In the genomic region with DNA sequence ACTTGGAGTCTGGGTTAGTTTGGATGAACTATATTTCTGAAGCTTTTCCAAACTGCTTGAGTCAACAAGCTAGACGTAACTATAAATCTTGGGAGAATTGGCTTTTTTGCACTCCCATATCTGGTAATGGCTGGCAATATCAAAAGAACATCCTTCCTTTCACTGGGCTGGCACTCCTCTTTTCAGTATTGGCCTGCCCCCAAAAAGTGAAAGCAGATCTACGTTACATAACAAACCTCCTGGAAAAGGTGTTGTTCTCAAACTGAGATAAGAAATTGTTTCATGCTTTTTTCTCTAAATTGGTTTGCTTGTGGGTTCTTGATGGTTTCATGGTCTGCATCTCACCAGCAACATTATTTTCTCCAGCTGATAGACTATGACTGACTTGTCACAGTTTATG, we compare ENCODE assay signal across 12 cellular contexts.
"Had no signal": no experiment of that assay in that cellular context is flagged by ENCODE, and none has a peak within 500 bp of the region (broad histone marks: within the 10 kb centered on the region; RNA-seq: fewer than 3 reads in every experiment).

No MANE protein-coding gene starts in this region.

- DNase-seq: colonic mucosa; dermis blood vessel endothelial cell; endodermal cell; erythroblast; foreskin keratinocyte; mucosa of descending colon; naive thymus-derived CD8-positive, alpha-beta T cell; nucleus accumbens; pancreas; right cardiac atrium; stimulated activated CD4-positive, alpha-beta T cell treated with anti-CD3 and anti-CD28 coated beads, Interleukin-2, amount 100 ng/mL, for 48 hours; stimulated activated naive CD4-positive, alpha-beta T cell treated with Interleukin-2 at 50 U/mL for 16 hours had no signal

- ATAC-seq: foreskin keratinocyte; mucosa of descending colon; naive thymus-derived CD8-positive, alpha-beta T cell; right cardiac atrium had no signal
